13 cellular contexts compared by ENCODE assay signal in the genomic region with DNA sequence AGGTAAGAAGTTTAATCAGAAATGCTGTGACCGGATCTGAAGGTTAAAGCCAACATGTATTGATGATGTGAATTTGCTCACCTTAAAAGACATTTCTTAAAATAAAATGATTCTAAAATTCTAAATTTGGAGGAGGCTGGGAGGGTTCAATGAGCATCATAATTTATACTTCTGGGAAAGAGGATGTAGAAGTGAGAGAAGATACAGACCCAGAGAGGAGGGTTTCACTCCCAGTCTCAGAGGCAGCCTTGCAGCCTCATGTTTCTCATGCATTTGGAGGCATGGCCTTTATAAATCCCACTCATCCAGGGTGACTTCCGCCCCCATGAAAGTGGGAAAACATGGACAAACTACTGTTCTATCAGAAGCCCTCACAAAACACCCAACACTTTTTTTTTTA.
DNase-seq lines count a peak whose midpoint lies in the region; ATAC-seq, FAIRE-seq and TF ChIP-seq lines count a peak whose summit lies in the region.
"Had no signal": no experiment of that assay in that cellular context is flagged by ENCODE, and none has a peak within 500 bp of the region (broad histone marks: within the 10 kb centered on the region; RNA-seq: fewer than 3 reads in every experiment).

No MANE protein-coding gene starts in this region.

- H3K27ac ChIP-seq in PC-9: peak overlapping the region; percentile 93
- H3K27ac ChIP-seq: pancreas had no signal

- TF ChIP-seq CTCF in GM20000 (IDR thresholded peaks at IDR 0.05; ENCODE audit: extremely low read depth, missing control alignments): no peak
- no peak for TF ChIP-seq CTCF in PC-9 (conservative IDR thresholded peaks at IDR 0.05)

- peaks cover 45% of the 10 kb centered on the region for H3K4me1 ChIP-seq in PC-9 (replicated peaks; ENCODE audit: insufficient read depth)
- no peaks in the 10 kb centered on the region for H3K4me1 ChIP-seq in HAP-1
- H3K4me1 ChIP-seq: pancreas had no signal

- POLR2A ChIA-PET in PC-9 (lab: Charles Lee; ENCODE audit: unreplicated experiment): no interaction called here

- intact Hi-C loops in PC-9 (cut with micrococcal nuclease; ENCODE audit: unreplicated experiment): no loop called here
- intact Hi-C loops in left colon (cut with DNase I, micrococcal nuclease): no loop called here

- H3K27me3 ChIP-seq in PC-9 (ENCODE audit: insufficient read depth, low read depth) (no peaks in the 10 kb centered on the region), HAP-1 (ENCODE audit: low read depth) (no peaks in the 10 kb centered on the region)
- H3K27me3 ChIP-seq: pancreas had no signal

- no peaks in the 10 kb centered on the region for H3K36me3 ChIP-seq in PC-9 (ENCODE audit: low read depth)
- H3K36me3 ChIP-seq in HAP-1 (replicated peaks): no peaks in the 10 kb centered on the region
- H3K36me3 ChIP-seq: pancreas had no signal

- peaks cover 29% of the 10 kb centered on the region for H3F3A ChIP-seq in PC-9 (ENCODE audit: insufficient read depth, low read depth)

- peaks cover 22% of the 10 kb centered on the region for H3K4me1 Mint-ChIP-seq in stimulated activated effector memory CD8-positive, alpha-beta T cell treated with anti-CD3 and anti-CD28 coated beads, Interleukin-12 subunit alpha, Interleukin-12 subunit beta, amount 100 ng/mL, for 72 hours

- no peaks in the 10 kb centered on the region for H3K36me3 Mint-ChIP-seq in stimulated activated effector memory CD8-positive, alpha-beta T cell treated with anti-CD3 and anti-CD28 coated beads, Interleukin-12 subunit alpha, Interleukin-12 subunit beta, amount 100 ng/mL, for 72 hours

- CTCF ChIA-PET in PC-9 (lab: Charles Lee): no interaction called here

- in situ Hi-C loops in HAP-1 (cut with MboI; ENCODE audit: low sequenced_read_pairs): no loop called here

- no peaks in the 10 kb centered on the region for H3K9me3 Mint-ChIP-seq in stimulated activated effector memory CD8-positive, alpha-beta T cell treated with anti-CD3 and anti-CD28 coated beads, Interleukin-12 subunit alpha, Interleukin-12 subunit beta, amount 100 ng/mL, for 72 hours

- peak overlapping the region; percentile 52 for H3K4me2 ChIP-seq in PC-9
- H3K4me2 ChIP-seq: GM23338 had no signal

- H3K9me3 ChIP-seq in PC-9 (ENCODE audit: insufficient read depth, low read depth): no peaks in the 10 kb centered on the region
- H3K9me3 ChIP-seq in HAP-1: no peaks in the 10 kb centered on the region
- H3K9me3 ChIP-seq: pancreas had no signal

- H4K20me1 ChIP-seq in PC-9 (ENCODE audit: insufficient read depth): no peaks in the 10 kb centered on the region

- H3K4me3 ChIP-seq in PC-9 (no peak overlapping the region), HAP-1 (no peak overlapping the region)
- H3K4me3 ChIP-seq: GM23338, pancreas had no signal

- DNase-seq in GM12891 (ENCODE audit: insufficient read length, low spot score): no peak
- DNase-seq in GM20000 (ENCODE audit: low spot score): peak; percentile 38
- no peak for DNase-seq in PC-9
- no peak for DNase-seq in HAP-1 (ENCODE audit: low spot score in 2 of 2)
- no peak for DNase-seq in left colon
- DNase-seq in activated effector memory CD4-positive, alpha-beta T cell treated with anti-CD3 and anti-CD28 coated beads, Interleukin-2, amount 50 U/mL, for 16 hours: no peak
- no peak for DNase-seq in stimulated activated effector memory CD8-positive, alpha-beta T cell treated with anti-CD3 and anti-CD28 coated beads, Interleukin-12 subunit alpha, Interleukin-12 subunit beta, amount 100 ng/mL, for 72 hours (ENCODE audit: low spot score in 2 of 2)
- DNase-seq: NCI-H1930; pancreas; stimulated activated CD4-positive, alpha-beta T cell treated with anti-CD3 and anti-CD28 coated beads, Interleukin-2, amount 100 ng/mL, for 24 hours had no signal

- FAIRE-seq in GM12891 (lab: Jason Lieb, UNC): peak; percentile 45
- FAIRE-seq: endometrium, pancreas had no signal

- H3K4me3 Mint-ChIP-seq in stimulated activated effector memory CD8-positive, alpha-beta T cell treated with anti-CD3 and anti-CD28 coated beads, Interleukin-12 subunit alpha, Interleukin-12 subunit beta, amount 100 ng/mL, for 72 hours: no peak overlapping the region
- H3K4me3 Mint-ChIP-seq: GM23338 had no signal

- H2AFZ ChIP-seq in PC-9: peak overlapping the region; percentile 18; the same call in 1 of the 2 replicates
- H2AFZ ChIP-seq: GM23338 had no signal

- ATAC-seq in HG02938 (IDR thresholded peaks at IDR 0.05; ENCODE audit: unreplicated experiment): peak; percentile 66
- no peak for ATAC-seq in left colon
- ATAC-seq in stimulated activated effector memory CD8-positive, alpha-beta T cell treated with anti-CD3 and anti-CD28 coated beads, Interleukin-12 subunit alpha, Interleukin-12 subunit beta, amount 100 ng/mL, for 72 hours: no peak
- ATAC-seq: GM23338, pancreas had no signal

- TF ChIP-seq POLR2A in GM12891 (IDR thresholded peaks at IDR 0.05; ENCODE audit: low read depth, low read length): no peak

- no peaks in the 10 kb centered on the region for H3K9me2 ChIP-seq in PC-9 (ENCODE audit: insufficient read depth)

- no peaks in the 10 kb centered on the region for H3K79me2 ChIP-seq in PC-9 (ENCODE audit: low read depth)

- no TSS peak for BruUV-seq in PC-9 (replicated peaks; lab: Mats Ljungman, UMichigan)

- H3K27ac Mint-ChIP-seq in stimulated activated effector memory CD8-positive, alpha-beta T cell treated with anti-CD3 and anti-CD28 coated beads, Interleukin-12 subunit alpha, Interleukin-12 subunit beta, amount 100 ng/mL, for 72 hours: no peak overlapping the region
- H3K27ac Mint-ChIP-seq: GM23338 had no signal

TF ChIP-seq in GM12891, 5 proteins besides CTCF, POLR2A, EP300 and RAD21:
- no peak for TF ChIP-seq PAX5 (IDR thresholded peaks at IDR 0.05; ENCODE audit: insufficient read depth, low read length, severe bottlenecking)
- TF ChIP-seq SPI1 (IDR thresholded peaks at IDR 0.05; ENCODE audit: low read depth, low read length): peak; percentile 73
